ENCODE assay signal across 1 cellular context in the genomic region with DNA sequence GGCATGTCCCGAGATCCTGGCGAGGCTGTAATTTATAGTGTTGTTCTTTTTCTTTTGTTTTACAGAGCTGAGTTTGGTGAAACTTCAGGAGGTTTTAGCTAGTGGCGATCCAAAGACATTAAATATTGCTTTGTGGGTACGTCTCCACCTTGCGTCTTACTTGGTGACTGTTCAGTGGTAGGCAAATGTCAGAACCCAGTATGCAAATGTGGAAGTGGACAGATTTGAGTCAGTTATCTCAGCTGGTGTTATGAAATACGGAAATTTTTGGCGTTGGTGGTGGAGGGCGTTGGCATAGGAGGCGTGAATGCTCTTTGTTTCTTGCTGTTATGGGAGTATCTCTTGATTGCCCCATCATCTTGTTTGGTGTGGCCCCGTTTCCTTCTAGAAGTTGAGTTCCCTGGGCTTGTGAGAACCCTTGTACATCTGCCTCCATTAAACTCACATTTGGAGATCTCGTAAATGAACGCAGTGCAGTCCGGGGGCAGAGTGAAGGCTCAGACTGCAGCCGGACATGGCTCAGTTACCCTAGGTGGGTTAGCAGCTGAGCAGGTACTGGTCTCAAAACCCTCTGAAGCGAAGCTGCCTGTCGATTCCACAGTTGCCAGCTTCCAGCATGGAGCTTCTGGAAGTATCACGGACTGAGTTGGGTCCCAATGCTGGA.
A peak's percentile ranks its signal among the peaks of the same experiment; 100 is the strongest.
TF ChIP-seq lines count a peak whose summit lies in the region.

No MANE protein-coding gene starts in this region.

TF ChIP-seq in GM12878, 131 proteins besides CTCF, POLR2A, EP300 and RAD21 (continued from another document):
- TF ChIP-seq PAX5 (IDR thresholded peaks at IDR 0.05; ENCODE audit: borderline replicate concordance, low read depth, low read length) = peak; percentile 73; the same call in 1 of the 2 replicates
- no peak for TF ChIP-seq CBX3 (IDR thresholded peaks at IDR 0.05; ENCODE audit: borderline replicate concordance, low read depth)
- TF ChIP-seq EED (IDR thresholded peaks at IDR 0.05; ENCODE audit: low read depth) = peak; percentile 85
- peak; percentile 92 for TF ChIP-seq IRF4 (IDR thresholded peaks at IDR 0.05; ENCODE audit: low read depth, low read length)
- no peak for TF ChIP-seq ESRRA (IDR thresholded peaks at IDR 0.05; ENCODE audit: low read length)
- 0 out of 2 replicates have a peak, but pooled peaks have one; percentile 51 for TF ChIP-seq ZNF217 (IDR thresholded peaks at IDR 0.05)
- TF ChIP-seq NR2F1 (conservative IDR thresholded peaks at IDR 0.05) = 0 out of 2 replicates have a peak, but pooled peaks have one; percentile 25
- TF ChIP-seq, protein P1, sequence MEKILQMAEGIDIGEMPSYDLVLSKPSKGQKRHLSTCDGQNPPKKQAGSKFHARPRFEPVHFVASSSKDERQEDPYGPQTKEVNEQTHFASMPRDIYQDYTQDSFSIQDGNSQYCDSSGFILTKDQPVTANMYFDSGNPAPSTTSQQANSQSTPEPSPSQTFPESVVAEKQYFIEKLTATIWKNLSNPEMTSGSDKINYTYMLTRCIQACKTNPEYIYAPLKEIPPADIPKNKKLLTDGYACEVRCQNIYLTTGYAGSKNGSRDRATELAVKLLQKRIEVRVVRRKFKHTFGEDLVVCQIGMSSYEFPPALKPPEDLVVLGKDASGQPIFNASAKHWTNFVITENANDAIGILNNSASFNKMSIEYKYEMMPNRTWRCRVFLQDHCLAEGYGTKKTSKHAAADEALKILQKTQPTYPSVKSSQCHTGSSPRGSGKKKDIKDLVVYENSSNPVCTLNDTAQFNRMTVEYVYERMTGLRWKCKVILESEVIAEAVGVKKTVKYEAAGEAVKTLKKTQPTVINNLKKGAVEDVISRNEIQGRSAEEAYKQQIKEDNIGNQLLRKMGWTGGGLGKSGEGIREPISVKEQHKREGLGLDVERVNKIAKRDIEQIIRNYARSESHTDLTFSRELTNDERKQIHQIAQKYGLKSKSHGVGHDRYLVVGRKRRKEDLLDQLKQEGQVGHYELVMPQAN (conservative IDR thresholded peaks at IDR 0.05) = no peak
- TF ChIP-seq, protein P2, sequence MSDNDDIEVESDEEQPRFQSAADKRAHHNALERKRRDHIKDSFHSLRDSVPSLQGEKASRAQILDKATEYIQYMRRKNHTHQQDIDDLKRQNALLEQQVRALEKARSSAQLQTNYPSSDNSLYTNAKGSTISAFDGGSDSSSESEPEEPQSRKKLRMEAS (IDR thresholded peaks at IDR 0.05; ENCODE audit: low read depth, low read length) = no peak
- TF ChIP-seq SMAD5 (IDR thresholded peaks at IDR 0.05; ENCODE audit: low read depth) = 0 out of 2 replicates have a peak, but pooled peaks have one; percentile 56
- TF ChIP-seq ZBED1 (IDR thresholded peaks at IDR 0.05; ENCODE audit: borderline replicate concordance) = peak; percentile 27; the same call in 1 of the 2 replicates
- TF ChIP-seq SPI1 (IDR thresholded peaks at IDR 0.05; ENCODE audit: borderline replicate concordance, insufficient read depth, low read depth, low read length) = peak; percentile 50; the same call in 1 of the 2 replicates
- TF ChIP-seq CREM (IDR thresholded peaks at IDR 0.05; ENCODE audit: low read depth) = peak; percentile 62; the same call in 1 of the 2 replicates
- peak; percentile 36; the same call in 1 of the 2 replicates for TF ChIP-seq DPF2 (IDR thresholded peaks at IDR 0.05)
- TF ChIP-seq SMARCA5 (IDR thresholded peaks at IDR 0.05) = no peak
TF ChIP-seq in GM12878: peak in this region for 29.
